In genomic region chr7:23709081-23709746, GRCh38 we compare ENCODE assay signal across 1 cellular context.
TF ChIP-seq lines count a peak whose summit lies in the region.

No MANE protein-coding gene starts in this region.

TF ChIP-seq in endothelial cell of umbilical vein, 7 proteins besides CTCF, POLR2A, EP300 and RAD21 (continued from another document):
- TF ChIP-seq GATA2 (IDR thresholded peaks at IDR 0.05; ENCODE audit: insufficient read depth, insufficient read length, low read depth, low read length) (no peak), MYC (IDR thresholded peaks at IDR 0.05; ENCODE audit: low read depth, low read length) (no peak)
